ENCODE assay signal across 13 cellular contexts in genomic region chr5:126877569-126877968, GRCh38.
DNase-seq lines count a peak whose midpoint lies in the region; TF ChIP-seq lines count a peak whose summit lies in the region.
"Had no signal": no experiment of that assay in that cellular context is flagged by ENCODE, and none has a peak within 500 bp of the region (broad histone marks: within the 10 kb centered on the region; RNA-seq: fewer than 3 reads in every experiment).

No MANE protein-coding gene starts in this region.

- H3K4me3 Mint-ChIP-seq in endothelial cell (ENCODE audit: unreplicated experiment) (peak overlapping the region; percentile 33), mesothelial cell of epicardium (no peak overlapping the region), osteocyte (ENCODE audit: unreplicated experiment) (no peak overlapping the region), chondrocyte (ENCODE audit: unreplicated experiment) (no peak overlapping the region)
- H3K4me3 Mint-ChIP-seq: CD8-positive, alpha-beta T cell had no signal

- peak overlapping the region; percentile 88 for H3K27ac Mint-ChIP-seq in endothelial cell (ENCODE audit: unreplicated experiment)
- H3K27ac Mint-ChIP-seq in mesothelial cell of epicardium = peak overlapping the region; percentile 14
- peak overlapping the region; percentile 72 for H3K27ac Mint-ChIP-seq in osteocyte (ENCODE audit: unreplicated experiment)
- H3K27ac Mint-ChIP-seq in chondrocyte (ENCODE audit: unreplicated experiment) = no peak overlapping the region
- H3K27ac Mint-ChIP-seq: CD8-positive, alpha-beta T cell had no signal

- H3K9me3 Mint-ChIP-seq in endothelial cell (ENCODE audit: unreplicated experiment) (no peaks in the 10 kb centered on the region), mesothelial cell of epicardium (no peaks in the 10 kb centered on the region), osteocyte (ENCODE audit: unreplicated experiment) (no peaks in the 10 kb centered on the region), chondrocyte (ENCODE audit: low read depth) (no peaks in the 10 kb centered on the region)
- H3K9me3 Mint-ChIP-seq: CD8-positive, alpha-beta T cell had no signal

- peaks cover 34% of the 10 kb centered on the region for H3K4me1 Mint-ChIP-seq in endothelial cell (ENCODE audit: unreplicated experiment)
- H3K4me1 Mint-ChIP-seq in mesothelial cell of epicardium = peaks cover 37% of the 10 kb centered on the region
- peaks cover 31% of the 10 kb centered on the region for H3K4me1 Mint-ChIP-seq in osteocyte (ENCODE audit: unreplicated experiment)
- peaks cover 22% of the 10 kb centered on the region for H3K4me1 Mint-ChIP-seq in chondrocyte (ENCODE audit: low read depth)

- H3K27me3 Mint-ChIP-seq in endothelial cell (ENCODE audit: unreplicated experiment) = no peaks in the 10 kb centered on the region
- H3K27me3 Mint-ChIP-seq in mesothelial cell of epicardium (ENCODE audit: low read depth) = no peaks in the 10 kb centered on the region
- no peaks in the 10 kb centered on the region for H3K27me3 Mint-ChIP-seq in osteocyte (ENCODE audit: unreplicated experiment)
- no peaks in the 10 kb centered on the region for H3K27me3 Mint-ChIP-seq in chondrocyte (ENCODE audit: low read depth)

- TF ChIP-seq CTCF in endothelial cell (IDR thresholded peaks at IDR 0.05; ENCODE audit: unreplicated experiment) (no peak), mesothelial cell of epicardium (IDR thresholded peaks at IDR 0.05; ENCODE audit: unreplicated experiment) (no peak), osteocyte (IDR thresholded peaks at IDR 0.05) (no peak), chondrocyte (IDR thresholded peaks at IDR 0.05) (no peak)

- DNase-seq in NCI-H1092 treated with DMSO at 0.1 percent for 48 hours (lab: John Stamatoyannopoulos, UW) (peak; percentile 30), NCI-H1092 (lab: John Stamatoyannopoulos, UW) (no peak), endothelial cell (ENCODE audit: low spot score) (no peak), mesothelial cell of epicardium (ENCODE audit: low spot score in 2 of 2, unreplicated experiment in 2 of 2) (no peak), osteocyte (ENCODE audit: extremely low spot score, unreplicated experiment) (no peak), activated T-cell treated with anti-CD3 and anti-CD28 coated beads for 4 hours (no peak), chondrocyte (ENCODE audit: low spot score) (no peak)
- no peak for DNase-seq in activated effector memory CD4-positive, alpha-beta T cell treated with anti-CD3 and anti-CD28 coated beads, Interleukin-2, amount 50 U/mL, for 16 hours
- DNase-seq: Calu3; CD8-positive, alpha-beta T cell; DND-41; EL; GM23248 had no signal

- H3K36me3 Mint-ChIP-seq in endothelial cell (ENCODE audit: low read depth, unreplicated experiment) = peaks cover 24% of the 10 kb centered on the region
- H3K36me3 Mint-ChIP-seq in mesothelial cell of epicardium = no peaks in the 10 kb centered on the region
- H3K36me3 Mint-ChIP-seq in osteocyte (ENCODE audit: unreplicated experiment) = peaks cover 8% of the 10 kb centered on the region
- H3K36me3 Mint-ChIP-seq in chondrocyte (ENCODE audit: low read depth) = no peaks in the 10 kb centered on the region
